Comparison of ENCODE assay signal across 16 cellular contexts in genomic region chr1:212482352-212483153, GRCh38. TPM values are rescaled to one million over a fixed set of nuclear protein-coding genes. Genes with fewer than 3 reads are reported as not detected.
DNase-seq lines count a peak whose midpoint lies in the region; ATAC-seq, FAIRE-seq and TF ChIP-seq lines count a peak whose summit lies in the region.
"Had no signal": no experiment of that assay in that cellular context is flagged by ENCODE, and none has a peak within 500 bp of the region (broad histone marks: within the 10 kb centered on the region; RNA-seq: fewer than 3 reads in every experiment).

No MANE protein-coding gene starts in this region.

- DNase-seq in A549 (ENCODE audit: low read depth in 1 of 2, low spot score in 1 of 2) (peak; percentile 31 to 84), IMR-90 (peak; percentile 51), GM12878 (ENCODE audit: low read depth, low spot score) (no peak), kidney tubule cell (ENCODE audit: low spot score) (peak; percentile 98), T-helper 17 cell (no peak), NCI-H2081 (lab: John Stamatoyannopoulos, UW) (no peak), stomach (no peak)
- DNase-seq: activated CD4-positive, CD25-positive, alpha-beta regulatory T cell treated with anti-CD3 and anti-CD28 coated beads, Interleukin-2, amount 50 U/mL, for 72 hours; activated T-cell treated with anti-CD3 and anti-CD28 coated beads, Interleukin-2, amount 50 U/mL, for 4 hours; GF-D8; NCI-H524 treated with DMSO at 0.1 percent for 48 hours; right cardiac atrium; SK-N-SH had no signal

- POLR2A ChIA-PET in A549 (lab: Yijun Ruan, JAX) = interaction anchor here (1.0 to 1.8 kb wide), 2 partner anchors 31 to 126 kb away, joined by 3 to 18 read pairs; partner anchors contain the start of gene ATF3
- POLR2A ChIA-PET in IMR-90 (lab: Charles Lee; ENCODE audit: unreplicated experiment) = no interaction called here
- POLR2A ChIA-PET in GM12878 (lab: Charles Lee) = no interaction called here

- H4K91ac ChIP-seq in IMR-90 (ENCODE audit: insufficient read depth, low read depth, low read length) = peak overlapping the region; percentile 66

- H4K5ac ChIP-seq in IMR-90 (ENCODE audit: low read depth, low read length) = no peak overlapping the region; the same call in 1 of the 2 replicates

- H2BK120ac ChIP-seq in IMR-90 (ENCODE audit: low read depth, low read length) = peak overlapping the region; percentile 49

- RAD21 ChIA-PET in GM12878 (lab: Charles Lee; ENCODE audit: unreplicated experiment) = interaction anchor here (1.3 kb wide), 1 partner anchor 107 kb away, joined by 3 read pairs; no protein-coding TSS in a partner anchor

- SMC1A ChIA-PET in GM12878 (lab: Charles Lee; ENCODE audit: uncharacterized antibody, unreplicated experiment) = interaction anchor here (1.1 to 2.2 kb wide), 3 partner anchors 104 to 263 kb away, joined by 3 to 8 read pairs (median 4); no protein-coding TSS in a partner anchor

- peak overlapping the region; percentile 85 for H3K4ac ChIP-seq in IMR-90 (ENCODE audit: low read depth, low read length)

- in situ Hi-C loops in IMR-90 (cut with MboI; ENCODE audit: low sequenced_read_pairs) (loop anchor here (5.0 kb wide), 1 partner anchor 115 kb away; no protein-coding TSS in a partner anchor), GM12878 (cut with MboI) (no loop called here)

- H3K4me1 Mint-ChIP-seq in T-helper 17 cell = peaks cover 5% of the 10 kb centered on the region

- H3K9me1 ChIP-seq in IMR-90 (ENCODE audit: insufficient read depth, low read length) = peaks cover 28% of the 10 kb centered on the region

- peak overlapping the region; percentile 74; the same call in 2 of the 3 replicates for H2BK15ac ChIP-seq in IMR-90 (ENCODE audit: low read depth, low read length)

- H3K79me1 ChIP-seq in IMR-90 (ENCODE audit: low read depth in 1 of 2, low read length in 2 of 2) = no peaks in the 10 kb centered on the region

- H3K4me2 ChIP-seq in A549 (peak overlapping the region; percentile 57), IMR-90 (ENCODE audit: low read depth, low read length) (no peak overlapping the region), GM12878 (ENCODE audit: control insufficient read depth, insufficient read depth) (no peak overlapping the region)
- H3K4me2 ChIP-seq: SK-N-SH had no signal

- peak overlapping the region; percentile 61 for H3K14ac ChIP-seq in IMR-90 (replicated peaks; ENCODE audit: low read depth, low read length)

- peak overlapping the region; percentile 57 for H2AK9ac ChIP-seq in IMR-90 (replicated peaks; ENCODE audit: low read depth, low read length, poor library complexity)

- H3K36me3 ChIP-seq in IMR-90 (ENCODE audit: control insufficient read depth, insufficient read depth, low read length) = no peaks in the 10 kb centered on the region
- no peaks in the 10 kb centered on the region for H3K36me3 ChIP-seq in GM12878 (ENCODE audit: control insufficient read depth in 2 of 2, insufficient read depth in 2 of 2, low read length in 1 of 2)
- H3K36me3 ChIP-seq in stomach = no peaks in the 10 kb centered on the region
- H3K36me3 ChIP-seq: thoracic aorta had no signal

- H4K20me1 ChIP-seq in IMR-90 (ENCODE audit: insufficient read depth, low read length) = peaks cover 6% of the 10 kb centered on the region; the same call in 1 of the 2 replicates
- H4K20me1 ChIP-seq in GM12878 (ENCODE audit: control insufficient read depth, insufficient read depth) = no peaks in the 10 kb centered on the region

- H3K56ac ChIP-seq in IMR-90 (ENCODE audit: extremely low read depth, insufficient read depth, low read length) = no peak overlapping the region

- no peak overlapping the region for H3K27ac Mint-ChIP-seq in T-helper 17 cell

- peak overlapping the region; percentile 75 to 86 for H3K27ac ChIP-seq in A549
- no peak overlapping the region for H3K27ac ChIP-seq in IMR-90 (ENCODE audit: insufficient read depth, low read length)
- H3K27ac ChIP-seq in GM12878 (ENCODE audit: control insufficient read depth, insufficient read depth) = no peak overlapping the region
- H3K27ac ChIP-seq in stomach = no peak overlapping the region

- H3K9me3 ChIP-seq in A549 (no peaks in the 10 kb centered on the region), IMR-90 (ENCODE audit: control insufficient read depth, insufficient read depth, low read length) (no peaks in the 10 kb centered on the region), GM12878 (replicated peaks; ENCODE audit: control insufficient read depth, insufficient read depth, low read length) (no peaks in the 10 kb centered on the region), T-helper 17 cell (ENCODE audit: control insufficient read depth, low read length, poor library complexity, severe bottlenecking) (no peaks in the 10 kb centered on the region), stomach (no peaks in the 10 kb centered on the region)
- H3K9me3 ChIP-seq: SK-N-SH, thoracic aorta had no signal

- H2BK20ac ChIP-seq in IMR-90 (ENCODE audit: low read depth, low read length) = no peak overlapping the region; the same call in 1 of the 2 replicates

- TF ChIP-seq CTCF in A549 (IDR thresholded peaks at IDR 0.05) = no peak
- no peak for TF ChIP-seq CTCF in IMR-90 (conservative IDR thresholded peaks at IDR 0.05; ENCODE audit: low read depth, low read length)
- no peak for TF ChIP-seq CTCF in GM12878 (IDR thresholded peaks at IDR 0.05 in 2 of 3, conservative IDR thresholded peaks at IDR 0.05 in 1 of 3; ENCODE audit: control insufficient read depth in 2 of 3, extremely low read depth in 1 of 3, insufficient read depth in 1 of 3, low read depth in 3 of 3, low read length in 3 of 3)
- TF ChIP-seq CTCF in stomach (IDR thresholded peaks at IDR 0.05) = no peak

- H3K9ac ChIP-seq in IMR-90 (ENCODE audit: low read depth, low read length) (no peak overlapping the region), GM12878 (ENCODE audit: control insufficient read depth, insufficient read depth, low read length) (no peak overlapping the region)
- H3K9ac ChIP-seq: SK-N-SH had no signal

- H4K8ac ChIP-seq in IMR-90 (ENCODE audit: low read depth in 2 of 2, low read length in 2 of 2) = peak overlapping the region; percentile 15 to 20; a peak in 1 of 4 replicates

- H3K4me3 ChIP-seq in A549 (no peak overlapping the region), IMR-90 (ENCODE audit: insufficient read depth, low read depth, low read length) (no peak overlapping the region), GM12878 (no peak overlapping the region), stomach (no peak overlapping the region)
- H3K4me3 ChIP-seq: thoracic aorta had no signal

- H2BK5ac ChIP-seq in IMR-90 (ENCODE audit: low read depth, low read length, poor library complexity, severe bottlenecking) = peak overlapping the region; percentile 7

- no peaks in the 10 kb centered on the region for H3K79me2 ChIP-seq in GM12878 (ENCODE audit: control insufficient read depth, insufficient read depth, low read length)

- FAIRE-seq in A549 (lab: Jason Lieb, UNC) (peak; percentile 61), GM12878 (lab: Jason Lieb, UNC) (no peak)
- FAIRE-seq: endothelial cell of umbilical vein had no signal

- intact Hi-C loops in IMR-90 (cut with micrococcal nuclease) = loop anchor here (1.0 kb wide), 1 partner anchor 126 kb away; the partner anchor contains the start of gene ATF3
- intact Hi-C loops in GM12878 (cut with micrococcal nuclease; ENCODE audit: unreplicated experiment) = no loop called here
- intact Hi-C loops in stomach (cut with DNase I; ENCODE audit: low total_unique reads) = no loop called here

- H3K18ac ChIP-seq in IMR-90 (ENCODE audit: low read depth, low read length) = no peak overlapping the region

- peaks cover 34% of the 10 kb centered on the region for H3K27me3 Mint-ChIP-seq in T-helper 17 cell

- H3K27me3 ChIP-seq in IMR-90 (ENCODE audit: control insufficient read depth, insufficient read depth, low read length) (no peaks in the 10 kb centered on the region), GM12878 (replicated peaks in 1 of 2; ENCODE audit: control insufficient read depth in 2 of 2, insufficient read depth in 2 of 2, low read length in 1 of 2) (no peaks in the 10 kb centered on the region), stomach (peaks cover 0 to 9% (median 0%) of the 10 kb centered on the region in 3 donors)

- no TSS peak for BruUV-seq in IMR-90 (replicated peaks; lab: Mats Ljungman, UMichigan)
- no TSS peak for BruUV-seq in GM12878 (replicated peaks; lab: Mats Ljungman, UMichigan)

- H3K4me3 Mint-ChIP-seq in T-helper 17 cell = no peak overlapping the region
- H3K4me3 Mint-ChIP-seq: activated T-cell treated with anti-CD3 and anti-CD28 coated beads, Interleukin-2, amount 50 U/mL, for 4 hours had no signal

- dilution Hi-C loops in IMR-90 (cut with HindIII; ENCODE audit: low sequenced_read_pairs, unreplicated experiment) = no loop called here

- H3K36me3 Mint-ChIP-seq in T-helper 17 cell (ENCODE audit: low read depth) = no peaks in the 10 kb centered on the region

- peak in 1 of 2 experiments; percentile 31; a peak in 3 of 6 replicates for ATAC-seq in A549
- ATAC-seq in IMR-90 (ENCODE audit: low read depth) = peak; percentile 45
- ATAC-seq in GM12878 = peak; percentile 6; the same call in 1 of the 3 replicates
- no peak for ATAC-seq in activated CD4-positive, CD25-positive, alpha-beta regulatory T cell treated with anti-CD3 and anti-CD28 coated beads, Interleukin-2, amount 50 U/mL, for 24 hours
- no peak for ATAC-seq in T-helper 17 cell
- ATAC-seq: activated T-cell treated with anti-CD3 and anti-CD28 coated beads, Interleukin-2, amount 50 U/mL, for 4 hours; right cardiac atrium had no signal

- H2AFZ ChIP-seq in IMR-90 (replicated peaks; ENCODE audit: low read length, poor library complexity) (peak overlapping the region; percentile 19), GM12878 (ENCODE audit: control insufficient read depth, low read depth, low read length) (no peak overlapping the region)

- TF ChIP-seq RAD21 in A549 (conservative IDR thresholded peaks at IDR 0.05 in 1 of 2, IDR thresholded peaks at IDR 0.05 in 1 of 2) (no peak), IMR-90 (IDR thresholded peaks at IDR 0.05; ENCODE audit: low read length) (no peak), GM12878 (IDR thresholded peaks at IDR 0.05; ENCODE audit: insufficient read depth, low read depth, low read length) (no peak)

- H2AK5ac ChIP-seq in IMR-90 (ENCODE audit: low read depth, low read length) = peak overlapping the region; percentile 90

- H3K4me1 ChIP-seq in A549 (peaks cover 72% of the 10 kb centered on the region), IMR-90 (ENCODE audit: control insufficient read depth, insufficient read depth, low read length) (peaks cover 18% of the 10 kb centered on the region), GM12878 (ENCODE audit: control insufficient read depth, insufficient read depth, low read length) (0 out of 2 replicates have a peak, but pooled peaks cover under 1% of the 10 kb centered on the region), stomach (peaks cover 5 to 20% (median 11%) of the 10 kb centered on the region in 4 donors)

- TF ChIP-seq EP300 in A549 (IDR thresholded peaks at IDR 0.05) (0 out of 5 replicates have a peak, but pooled peaks of 1 of the 2 experiments have one; percentile 24), GM12878 (IDR thresholded peaks at IDR 0.05; ENCODE audit: borderline replicate concordance in 1 of 2, control insufficient read depth in 1 of 2, low read depth in 2 of 2, low read length in 2 of 2) (no peak), stomach (IDR thresholded peaks at IDR 0.05) (no peak)

- H3K23ac ChIP-seq in IMR-90 (ENCODE audit: low read depth, low read length) = peak overlapping the region; percentile 1; the same call in 1 of the 2 replicates

- TF ChIP-seq POLR2A in A549 (IDR thresholded peaks at IDR 0.05; ENCODE audit: low read length) = no peak
- no peak for TF ChIP-seq POLR2A in IMR-90 (IDR thresholded peaks at IDR 0.05; ENCODE audit: low read depth, low read length)
- TF ChIP-seq POLR2A in GM12878 (IDR thresholded peaks at IDR 0.05; ENCODE audit: low read depth, low read length) = no peak
- TF ChIP-seq POLR2A in stomach (IDR thresholded peaks at IDR 0.05) = no peak

- CTCF ChIA-PET in A549 (lab: Yijun Ruan, JAX) (interaction anchor here (0.8 to 1.9 kb wide), 5 partner anchors 8 to 182 kb away, joined by 3 to 11 read pairs (median 4); partner anchors contain the start of gene ATF3), IMR-90 (lab: Yijun Ruan, JAX) (interaction anchor here (0.6 kb wide), 1 partner anchor 30 kb away, joined by 5 read pairs; no protein-coding TSS in a partner anchor), GM12878 (lab: Yijun Ruan, JAX) (interaction anchor here (0.7 to 6.3 kb wide), 7 partner anchors 24 to 267 kb away, joined by 3 to 82 read pairs (median 4); no protein-coding TSS in a partner anchor)

- WGBS in A549 (ENCODE audit: missing lambda C conversion rate) = 53% methylated on average over 7 of the region's 7 CpGs
- WGBS in IMR-90 (ENCODE audit: extremely low coverage in 2 of 2, insufficient read length in 1 of 2), 2 experiments = 94% methylated on average over 3 of the region's 7 CpGs; no CpG with 5 or more reads in 1 of the 2 experiments
- WGBS in GM12878 (ENCODE audit: insufficient coverage, insufficient replicate concordance, low lambda C conversion rate, missing lambda C conversion rate) = 50% methylated on average over 7 of the region's 7 CpGs
- WGBS in stomach, 5 donors = 87 to 94% (median 90%) methylated on average over 6 to 7 of the region's 7 CpGs

RNA-seq across cellular contexts. Expression of gene NENF, which starts 49.8 kb away (rescaled TPM):
- polyA plus RNA-seq in A549 (2011; rRNA removed) (83.9 and 90.5 TPM in 2 replicates), A549 (2017; fragmentation: RNase III; extraction: RNeasy Plus Mini Kit Qiagen cat#74134 plus additional on column Dnase treatment) (50.8 to 56.4 TPM (median 55.3 TPM) in 3 replicates), IMR-90 (2012; rRNA removed) (40.4 and 50.6 TPM in 2 replicates), GM12878 (2011; rRNA removed) (37.6 and 46.0 TPM in 2 replicates), GM12878 (2014; fragmentation: Illumina TruSeq; extraction: Trizol) (35.5 and 37.1 TPM in 2 replicates), GM12878 (2014; fragmentation: Nextera tagmentation; extraction: Ambion mirVana) (10 to 100 TPM in 1 of 2 experiments, 1 to 10 TPM in 1; 5.1 to 19.3 TPM), GM12878 (2014; rRNA removed) (53.0 and 54.2 TPM in 2 replicates), GM12878 (2016; fragmentation: Nextera tagmentation; extraction: Ambion mirVana) (10 to 100 TPM; 10.8 to 83.4 TPM), stomach (10 to 100 TPM; 71.1 to 96.5 (median 95.1) TPM)
- polyA plus RNA-seq in A549 (2012; cell fraction: cytosol; rRNA removed) = 98.4 and 99.7 TPM in 2 replicates
- 30.7 and 43.2 TPM in 2 replicates for polyA plus RNA-seq in A549 (2012; cell fraction: nucleus; rRNA removed)
- 21.9 and 29.3 TPM in 2 replicates for polyA minus RNA-seq in A549 (2011; rRNA and poly(A)+ RNA removed)
- total RNA-seq in IMR-90 (2012; rRNA removed) (15.0 and 16.0 TPM in 2 replicates), GM12878 (2014; rRNA removed) (47.2 and 52.1 TPM in 2 replicates), GM12878 (2014; rRNA removed; fragmentation: Illumina TruSeq; extraction: Trizol) (38.7 and 39.4 TPM in 2 replicates), GM12878 (2021) (49.1 and 49.4 TPM in 2 replicates), T-helper 17 cell (10 to 100 TPM; 15.4 to 23.3 TPM), stomach (10 to 100 TPM in 4 of 5 donors, 1 to 10 TPM in 1; 6.4 to 40.6 (median 35.1) TPM)
- 42.0 and 55.1 TPM in 2 replicates for polyA plus RNA-seq in IMR-90 (2012; cell fraction: cytosol; rRNA removed)
- 11.2 and 13.0 TPM in 2 replicates for polyA plus RNA-seq in IMR-90 (2012; cell fraction: nucleus; rRNA removed; ENCODE audit: low replicate concordance)
- total RNA-seq in GM12878 (2013; cell fraction: nucleolus; rRNA removed) = 12.1 and 13.1 TPM in 2 replicates
- polyA plus RNA-seq in GM12878 (2011; ENCODE audit: low read depth) = 41.5 TPM
- 35.5 and 41.4 TPM in 2 replicates for polyA plus RNA-seq in GM12878 (2011; cell fraction: cytosol; rRNA removed)
- 10.9 and 13.3 TPM in 2 replicates for polyA plus RNA-seq in GM12878 (2011; cell fraction: nucleus; rRNA removed)
- polyA plus RNA-seq in GM12878 (2012) = 44.1 and 53.3 TPM in 2 replicates
- polyA minus RNA-seq in GM12878 (2011; rRNA and poly(A)+ RNA removed) = 9.2 and 15.1 TPM in 2 replicates
- polyA minus RNA-seq in GM12878 (2011; cell fraction: cytosol; rRNA and poly(A)+ RNA removed) = 6.0 and 6.1 TPM in 2 replicates
- polyA minus RNA-seq in GM12878 (2011; cell fraction: nucleus; rRNA and poly(A)+ RNA removed) = 1.9 and 2.2 TPM in 2 replicates

Comparison
In these comparisons a context has a peak if more than half of its experiments do, and no peak if none do; other contexts are left out.
1. ATAC-seq: peak in IMR-90 (single experiment) and GM12878 (single experiment); none in activated CD4-positive, CD25-positive, alpha-beta regulatory T cell treated with anti-CD3 and anti-CD28 coated beads, Interleukin-2, amount 50 U/mL, for 24 hours (0 of 2) and T-helper 17 cell (single experiment).
2. DNase-seq: peak in A549 (2 of 2), IMR-90 (single experiment) and kidney tubule cell (single experiment); none in GM12878 (single experiment), T-helper 17 cell (0 of 3), NCI-H2081 (0 of 2) and stomach (single experiment).
3. H3K27ac ChIP-seq: peak in A549 (2 of 2); none in IMR-90 (single experiment), GM12878 (single experiment) and stomach (0 of 5).
4. Of the 24 proteins assayed by ChIP-seq in both GM12878 and A549: peak only in GM12878: none; only in A549: JUNB, MAX and USF2; in both: BHLHE40; in neither: 19; mixed calls (peak in some experiments, not most) for 1.